3 cellular contexts compared by ENCODE assay signal in the genomic region with DNA sequence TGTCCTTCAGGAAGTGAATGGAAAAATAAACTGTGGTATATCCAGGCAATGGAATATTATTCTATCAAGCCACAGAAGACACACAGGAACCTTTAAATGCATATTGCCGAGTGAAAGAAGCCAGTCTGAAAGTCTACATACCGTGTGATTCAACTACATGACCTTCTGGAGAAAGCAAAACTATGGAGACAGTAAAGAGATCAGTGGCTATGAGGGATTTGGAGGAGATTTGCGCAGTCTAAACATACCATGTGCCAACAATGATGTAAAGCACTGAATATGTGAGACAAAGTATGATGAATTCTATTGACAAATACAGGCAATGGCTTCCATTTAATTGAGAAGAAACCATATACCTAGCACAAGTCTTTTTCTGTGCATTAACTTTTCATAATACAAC.
TF ChIP-seq lines count a peak whose summit lies in the region.

No MANE protein-coding gene starts in this region.

TF ChIP-seq in SK-N-SH, 30 proteins besides CTCF, POLR2A, EP300 and RAD21 (continued from another document):
- TF ChIP-seq RFX5 (IDR thresholded peaks at IDR 0.05; ENCODE audit: low read length) (no peak), USF2 (IDR thresholded peaks at IDR 0.05; ENCODE audit: borderline replicate concordance, low read depth, low read length) (no peak), TAF1 (IDR thresholded peaks at IDR 0.05; ENCODE audit: borderline replicate concordance, low read depth, low read length) (no peak), TEAD4 (IDR thresholded peaks at IDR 0.05; ENCODE audit: borderline replicate concordance, insufficient read depth) (no peak), USF1 (IDR thresholded peaks at IDR 0.05; ENCODE audit: borderline replicate concordance, low read depth) (no peak), MXI1 (IDR thresholded peaks at IDR 0.05; ENCODE audit: low read depth, low read length) (no peak), JUND (IDR thresholded peaks at IDR 0.05) (no peak), ELF1 (IDR thresholded peaks at IDR 0.05) (no peak), MEF2A (IDR thresholded peaks at IDR 0.05; ENCODE audit: borderline replicate concordance, low read depth) (no peak)
- TF ChIP-seq, protein P1, sequence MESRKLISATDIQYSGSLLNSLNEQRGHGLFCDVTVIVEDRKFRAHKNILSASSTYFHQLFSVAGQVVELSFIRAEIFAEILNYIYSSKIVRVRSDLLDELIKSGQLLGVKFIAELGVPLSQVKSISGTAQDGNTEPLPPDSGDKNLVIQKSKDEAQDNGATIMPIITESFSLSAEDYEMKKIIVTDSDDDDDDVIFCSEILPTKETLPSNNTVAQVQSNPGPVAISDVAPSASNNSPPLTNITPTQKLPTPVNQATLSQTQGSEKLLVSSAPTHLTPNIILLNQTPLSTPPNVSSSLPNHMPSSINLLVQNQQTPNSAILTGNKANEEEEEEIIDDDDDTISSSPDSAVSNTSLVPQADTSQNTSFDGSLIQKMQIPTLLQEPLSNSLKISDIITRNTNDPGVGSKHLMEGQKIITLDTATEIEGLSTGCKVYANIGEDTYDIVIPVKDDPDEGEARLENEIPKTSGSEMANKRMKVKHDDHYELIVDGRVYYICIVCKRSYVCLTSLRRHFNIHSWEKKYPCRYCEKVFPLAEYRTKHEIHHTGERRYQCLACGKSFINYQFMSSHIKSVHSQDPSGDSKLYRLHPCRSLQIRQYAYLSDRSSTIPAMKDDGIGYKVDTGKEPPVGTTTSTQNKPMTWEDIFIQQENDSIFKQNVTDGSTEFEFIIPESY (IDR thresholded peaks at IDR 0.05; ENCODE audit: borderline replicate concordance, low read depth): no peak
- TF ChIP-seq, protein P2, sequence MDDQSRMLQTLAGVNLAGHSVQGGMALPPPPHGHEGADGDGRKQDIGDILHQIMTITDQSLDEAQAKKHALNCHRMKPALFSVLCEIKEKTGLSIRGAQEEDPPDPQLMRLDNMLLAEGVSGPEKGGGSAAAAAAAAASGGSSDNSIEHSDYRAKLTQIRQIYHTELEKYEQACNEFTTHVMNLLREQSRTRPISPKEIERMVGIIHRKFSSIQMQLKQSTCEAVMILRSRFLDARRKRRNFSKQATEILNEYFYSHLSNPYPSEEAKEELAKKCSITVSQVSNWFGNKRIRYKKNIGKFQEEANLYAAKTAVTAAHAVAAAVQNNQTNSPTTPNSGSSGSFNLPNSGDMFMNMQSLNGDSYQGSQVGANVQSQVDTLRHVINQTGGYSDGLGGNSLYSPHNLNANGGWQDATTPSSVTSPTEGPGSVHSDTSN (IDR thresholded peaks at IDR 0.05): no peak
TF ChIP-seq in SK-N-SH: peak in this region for 0.

TF ChIP-seq in SK-N-SH treated with all-trans-retinoic acid at 6 μM for 48 hours, 23 proteins besides CTCF, POLR2A, EP300 and RAD21:
- TF ChIP-seq, protein P3, sequence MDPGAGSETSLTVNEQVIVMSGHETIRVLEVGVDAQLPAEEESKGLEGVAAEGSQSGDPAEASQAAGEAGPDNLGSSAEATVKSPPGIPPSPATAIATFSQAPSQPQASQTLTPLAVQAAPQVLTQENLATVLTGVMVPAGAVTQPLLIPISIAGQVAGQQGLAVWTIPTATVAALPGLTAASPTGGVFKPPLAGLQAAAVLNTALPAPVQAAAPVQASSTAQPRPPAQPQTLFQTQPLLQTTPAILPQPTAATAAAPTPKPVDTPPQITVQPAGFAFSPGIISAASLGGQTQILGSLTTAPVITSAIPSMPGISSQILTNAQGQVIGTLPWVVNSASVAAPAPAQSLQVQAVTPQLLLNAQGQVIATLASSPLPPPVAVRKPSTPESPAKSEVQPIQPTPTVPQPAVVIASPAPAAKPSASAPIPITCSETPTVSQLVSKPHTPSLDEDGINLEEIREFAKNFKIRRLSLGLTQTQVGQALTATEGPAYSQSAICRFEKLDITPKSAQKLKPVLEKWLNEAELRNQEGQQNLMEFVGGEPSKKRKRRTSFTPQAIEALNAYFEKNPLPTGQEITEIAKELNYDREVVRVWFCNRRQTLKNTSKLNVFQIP (CRISPR knock-in tag; IDR thresholded peaks at IDR 0.05; ENCODE audit: borderline replicate concordance, low read depth): no peak
- no peak for TF ChIP-seq ZNF70 (CRISPR knock-in tag; IDR thresholded peaks at IDR 0.05)
- TF ChIP-seq RARB (CRISPR knock-in tag; IDR thresholded peaks at IDR 0.05): no peak
- TF ChIP-seq ZC3H10 (CRISPR knock-in tag; IDR thresholded peaks at IDR 0.05): no peak
- no peak for TF ChIP-seq TOX (CRISPR knock-in tag; IDR thresholded peaks at IDR 0.05; ENCODE audit: borderline replicate concordance)
- no peak for TF ChIP-seq SNAI2 (CRISPR knock-in tag; IDR thresholded peaks at IDR 0.05)
- no peak for TF ChIP-seq ZNF565 (CRISPR knock-in tag; conservative IDR thresholded peaks at IDR 0.05; ENCODE audit: low read depth)
- TF ChIP-seq CSDC2 (CRISPR knock-in tag; IDR thresholded peaks at IDR 0.05): no peak
- no peak for TF ChIP-seq CREB5 (CRISPR knock-in tag; IDR thresholded peaks at IDR 0.05; ENCODE audit: low read depth)
- no peak for TF ChIP-seq BACH2 (CRISPR knock-in tag; IDR thresholded peaks at IDR 0.05; ENCODE audit: borderline replicate concordance)
- TF ChIP-seq, protein P4, sequence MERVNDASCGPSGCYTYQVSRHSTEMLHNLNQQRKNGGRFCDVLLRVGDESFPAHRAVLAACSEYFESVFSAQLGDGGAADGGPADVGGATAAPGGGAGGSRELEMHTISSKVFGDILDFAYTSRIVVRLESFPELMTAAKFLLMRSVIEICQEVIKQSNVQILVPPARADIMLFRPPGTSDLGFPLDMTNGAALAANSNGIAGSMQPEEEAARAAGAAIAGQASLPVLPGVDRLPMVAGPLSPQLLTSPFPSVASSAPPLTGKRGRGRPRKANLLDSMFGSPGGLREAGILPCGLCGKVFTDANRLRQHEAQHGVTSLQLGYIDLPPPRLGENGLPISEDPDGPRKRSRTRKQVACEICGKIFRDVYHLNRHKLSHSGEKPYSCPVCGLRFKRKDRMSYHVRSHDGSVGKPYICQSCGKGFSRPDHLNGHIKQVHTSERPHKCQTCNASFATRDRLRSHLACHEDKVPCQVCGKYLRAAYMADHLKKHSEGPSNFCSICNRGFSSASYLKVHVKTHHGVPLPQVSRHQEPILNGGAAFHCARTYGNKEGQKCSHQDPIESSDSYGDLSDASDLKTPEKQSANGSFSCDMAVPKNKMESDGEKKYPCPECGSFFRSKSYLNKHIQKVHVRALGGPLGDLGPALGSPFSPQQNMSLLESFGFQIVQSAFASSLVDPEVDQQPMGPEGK (CRISPR knock-in tag; IDR thresholded peaks at IDR 0.05; ENCODE audit: borderline replicate concordance): no peak
- TF ChIP-seq, protein P5, sequence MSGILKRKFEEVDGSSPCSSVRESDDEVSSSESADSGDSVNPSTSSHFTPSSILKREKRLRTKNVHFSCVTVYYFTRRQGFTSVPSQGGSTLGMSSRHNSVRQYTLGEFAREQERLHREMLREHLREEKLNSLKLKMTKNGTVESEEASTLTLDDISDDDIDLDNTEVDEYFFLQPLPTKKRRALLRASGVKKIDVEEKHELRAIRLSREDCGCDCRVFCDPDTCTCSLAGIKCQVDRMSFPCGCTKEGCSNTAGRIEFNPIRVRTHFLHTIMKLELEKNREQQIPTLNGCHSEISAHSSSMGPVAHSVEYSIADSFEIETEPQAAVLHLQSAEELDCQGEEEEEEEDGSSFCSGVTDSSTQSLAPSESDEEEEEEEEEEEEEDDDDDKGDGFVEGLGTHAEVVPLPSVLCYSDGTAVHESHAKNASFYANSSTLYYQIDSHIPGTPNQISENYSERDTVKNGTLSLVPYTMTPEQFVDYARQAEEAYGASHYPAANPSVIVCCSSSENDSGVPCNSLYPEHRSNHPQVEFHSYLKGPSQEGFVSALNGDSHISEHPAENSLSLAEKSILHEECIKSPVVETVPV (CRISPR knock-in tag; IDR thresholded peaks at IDR 0.05): no peak
- no peak for TF ChIP-seq ZNF8 (CRISPR knock-in tag; IDR thresholded peaks at IDR 0.05)
- TF ChIP-seq ESRRG (CRISPR knock-in tag; IDR thresholded peaks at IDR 0.05): no peak

TF ChIP-seq in IMR-90, 13 proteins besides CTCF, POLR2A, EP300 and RAD21 (continued from another document):
- no peak for TF ChIP-seq USF2 (IDR thresholded peaks at IDR 0.05; ENCODE audit: low read depth, low read length)
- TF ChIP-seq NFE2L2 (IDR thresholded peaks at IDR 0.05; ENCODE audit: low read depth, low read length): no peak
- TF ChIP-seq RFX5 (IDR thresholded peaks at IDR 0.05; ENCODE audit: low read depth, low read length): no peak
- no peak for TF ChIP-seq MAFK (IDR thresholded peaks at IDR 0.05; ENCODE audit: low read depth, low read length)
- TF ChIP-seq MAZ (IDR thresholded peaks at IDR 0.05; ENCODE audit: borderline replicate concordance, low read depth, low read length): no peak
- no peak for TF ChIP-seq BHLHE40 (IDR thresholded peaks at IDR 0.05; ENCODE audit: low read depth, low read length)
- TF ChIP-seq MXI1 (IDR thresholded peaks at IDR 0.05; ENCODE audit: borderline replicate concordance, low read depth, low read length): no peak
- TF ChIP-seq CEBPB (IDR thresholded peaks at IDR 0.05; ENCODE audit: low read depth, low read length): no peak
- TF ChIP-seq RCOR1 (IDR thresholded peaks at IDR 0.05; ENCODE audit: insufficient replicate concordance, low read length): no peak
TF ChIP-seq in IMR-90: peak in this region for 0.
